In the genomic region with DNA sequence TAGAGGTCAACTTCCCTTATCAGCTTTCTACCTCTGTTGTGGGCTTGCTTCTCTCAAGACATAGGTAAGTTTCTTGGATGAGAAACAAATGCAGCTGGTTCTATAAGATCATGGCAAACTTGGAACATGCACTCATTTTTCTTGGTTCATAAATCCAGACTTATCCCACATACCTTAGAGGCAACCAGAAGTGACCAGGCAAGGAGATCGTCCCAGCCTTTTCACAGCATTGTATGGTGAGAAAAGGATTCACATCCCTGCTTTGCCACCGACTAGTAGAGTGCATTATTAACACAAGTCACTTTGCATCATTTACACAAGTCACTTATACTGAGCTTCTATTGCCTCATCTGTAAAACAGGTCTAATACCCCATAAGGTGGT, we compare ENCODE assay signal across 24 cellular contexts.
"Had no signal": no experiment of that assay in that cellular context is flagged by ENCODE, and none has a peak within 500 bp of the region (broad histone marks: within the 10 kb centered on the region; RNA-seq: fewer than 3 reads in every experiment).

No MANE protein-coding gene starts in this region.

- DNase-seq: activated CD4-positive, alpha-beta T cell treated with anti-CD3 and anti-CD28 coated beads for 48 hours; activated CD4-positive, alpha-beta T cell treated with anti-CD3 and anti-CD28 coated beads, Interleukin-2, amount 50 U/mL, for 48 hours; activated gamma-delta T cell; activated naive CD4-positive, alpha-beta T cell treated with anti-CD3 and anti-CD28 coated beads, Interleukin-2, amount 10 ng/mL, durations not matched to agents 7 days and 5 days; activated naive CD8-positive, alpha-beta T cell treated with anti-CD3 and anti-CD28 coated beads, Interleukin-2, amount 10 ng/mL, durations not matched to agents 7 days and 5 days; cortex of kidney; heart left ventricle; immature natural killer cell; kidney; lower lobe of right lung; mesendoderm; ovary; right cardiac atrium; spleen; stimulated activated naive CD4-positive, alpha-beta T cell; T-helper 9 cell; trophoblast cell; WERI-Rb-1 had no signal

- H3K27ac Mint-ChIP-seq: activated naive CD4-positive, alpha-beta T cell treated with anti-CD3 and anti-CD28 coated beads, Interleukin-2, amount 10 ng/mL, durations not matched to agents 7 days and 5 days; activated naive CD8-positive, alpha-beta T cell treated with anti-CD3 and anti-CD28 coated beads, Interleukin-2, amount 10 ng/mL, durations not matched to agents 7 days and 5 days; immature natural killer cell; T-helper 1 cell treated with Interleukin-12 subunit alpha and Interleukin-12 subunit beta and Interleukin-4 antibody, amounts not matched to agents 30 μg/mL and 1 μg/mL, for 36 hours had no signal

- H3K27ac ChIP-seq: ascending aorta, lower lobe of right lung, ovary, spleen, WERI-Rb-1 had no signal

- H3K4me3 Mint-ChIP-seq: activated naive CD4-positive, alpha-beta T cell treated with anti-CD3 and anti-CD28 coated beads, Interleukin-2, amount 10 ng/mL, durations not matched to agents 7 days and 5 days; activated naive CD8-positive, alpha-beta T cell treated with anti-CD3 and anti-CD28 coated beads, Interleukin-2, amount 10 ng/mL, durations not matched to agents 7 days and 5 days; brain; immature natural killer cell; T-helper 1 cell treated with Interleukin-12 subunit alpha and Interleukin-12 subunit beta and Interleukin-4 antibody, amounts not matched to agents 30 μg/mL and 1 μg/mL, for 36 hours had no signal

- H3K4me1 Mint-ChIP-seq: activated naive CD4-positive, alpha-beta T cell treated with anti-CD3 and anti-CD28 coated beads, Interleukin-2, amount 10 ng/mL, durations not matched to agents 7 days and 5 days; activated naive CD8-positive, alpha-beta T cell treated with anti-CD3 and anti-CD28 coated beads, Interleukin-2, amount 10 ng/mL, durations not matched to agents 7 days and 5 days; immature natural killer cell had no signal

- H3K9me3 ChIP-seq: ascending aorta, heart left ventricle, lower lobe of right lung, ovary, prostate gland, spleen had no signal

- H3K4me3 ChIP-seq: ascending aorta, heart left ventricle, lower lobe of right lung, ovary, prostate gland, spleen had no signal

- H3K36me3 Mint-ChIP-seq: activated naive CD4-positive, alpha-beta T cell treated with anti-CD3 and anti-CD28 coated beads, Interleukin-2, amount 10 ng/mL, durations not matched to agents 7 days and 5 days; activated naive CD8-positive, alpha-beta T cell treated with anti-CD3 and anti-CD28 coated beads, Interleukin-2, amount 10 ng/mL, durations not matched to agents 7 days and 5 days; immature natural killer cell had no signal

- H3K4me1 ChIP-seq: lower lobe of right lung, prostate gland, spleen had no signal

- ATAC-seq: activated CD4-positive, CD25-positive, alpha-beta regulatory T cell treated with anti-CD3 and anti-CD28 coated beads, Interleukin-2, amount 50 U/mL, for 24 hours; heart left ventricle; left lobe of liver; right cardiac atrium had no signal

- H3K9me3 Mint-ChIP-seq: activated naive CD4-positive, alpha-beta T cell treated with anti-CD3 and anti-CD28 coated beads, Interleukin-2, amount 10 ng/mL, durations not matched to agents 7 days and 5 days; activated naive CD8-positive, alpha-beta T cell treated with anti-CD3 and anti-CD28 coated beads, Interleukin-2, amount 10 ng/mL, durations not matched to agents 7 days and 5 days; immature natural killer cell; T-helper 1 cell treated with Interleukin-12 subunit alpha and Interleukin-12 subunit beta and Interleukin-4 antibody, amounts not matched to agents 30 μg/mL and 1 μg/mL, for 36 hours had no signal

- H3K27me3 ChIP-seq: ascending aorta, heart left ventricle, ovary, spleen had no signal

- H3K36me3 ChIP-seq: lower lobe of right lung, ovary, prostate gland, spleen had no signal

- H3K27me3 Mint-ChIP-seq: brain had no signal
